1 cellular context compared by ENCODE assay signal in genomic region chr10:46293832-46294640, GRCh38.
A peak's percentile ranks its signal among the peaks of the same experiment; 100 is the strongest.
TF ChIP-seq lines count a peak whose summit lies in the region.

No MANE protein-coding gene starts in this region.

TF ChIP-seq in IMR-90, 13 proteins besides CTCF, POLR2A, EP300 and RAD21:
- TF ChIP-seq FOS (IDR thresholded peaks at IDR 0.05; ENCODE audit: low read depth, low read length) (no peak), MAZ (IDR thresholded peaks at IDR 0.05; ENCODE audit: borderline replicate concordance, low read depth, low read length) (no peak), NFE2L2 (IDR thresholded peaks at IDR 0.05; ENCODE audit: low read depth, low read length) (no peak), SMC3 (IDR thresholded peaks at IDR 0.05; ENCODE audit: low read depth, low read length) (peak; percentile 24; the same call in 1 of the 2 replicates), ELK1 (IDR thresholded peaks at IDR 0.05; ENCODE audit: borderline replicate concordance, low read depth, low read length) (no peak)
TF ChIP-seq in IMR-90: peak in this region for 1.
